In genomic region chr22:46079093-46079860, GRCh38 we compare ENCODE assay signal across 10 cellular contexts.
DNase-seq lines count a peak whose midpoint lies in the region; ATAC-seq and TF ChIP-seq lines count a peak whose summit lies in the region.
"Had no signal": no experiment of that assay in that cellular context is flagged by ENCODE, and none has a peak within 500 bp of the region (broad histone marks: within the 10 kb centered on the region; RNA-seq: fewer than 3 reads in every experiment).

No MANE protein-coding gene starts in this region.

- peaks cover 3% of the 10 kb centered on the region in 2 donors for H3K36me3 Mint-ChIP-seq in CD4-positive, alpha-beta memory T cell
- H3K36me3 Mint-ChIP-seq: activated naive CD4-positive, alpha-beta T cell treated with anti-CD3 and anti-CD28 coated beads, Interleukin-2, amount 50 U/mL, for 72 hours had no signal

- peaks cover 100% of the 10 kb centered on the region for H3K79me2 ChIP-seq in SK-N-SH (ENCODE audit: insufficient read depth)

- CTCF ChIA-PET in SK-N-SH (lab: Yijun Ruan, JAX) = interaction anchor here (0.8 to 10.7 kb wide), 10 partner anchors 9 to 84 kb away, joined by 3 to 73 read pairs (median 9); no protein-coding TSS in a partner anchor
- CTCF ChIA-PET in CD4-positive, alpha-beta memory T cell (lab: Charles Lee; ENCODE audit: partially characterized antibody) = no interaction called here

- TF ChIP-seq CTCF in C4-2B (conservative IDR thresholded peaks at IDR 0.05) (no peak), SK-N-SH (IDR thresholded peaks at IDR 0.05) (no peak), fibroblast of villous mesenchyme (IDR thresholded peaks at IDR 0.05; ENCODE audit: insufficient read depth, low read depth, low read length) (no peak), psoas muscle (IDR thresholded peaks at IDR 0.05) (no peak), GM20000 (IDR thresholded peaks at IDR 0.05; ENCODE audit: extremely low read depth, missing control alignments) (no peak)

- peaks cover 0 to 34% (median 22%) of the 10 kb centered on the region in 4 donors for H3K4me1 Mint-ChIP-seq in CD4-positive, alpha-beta memory T cell

- peak overlapping the region; percentile 100 for H3K27ac ChIP-seq in C4-2B
- H3K27ac ChIP-seq in SK-N-SH (ENCODE audit: low read depth in 2 of 2, low read length in 1 of 2) = peak overlapping the region; percentile 96 to 100
- H3K27ac ChIP-seq in psoas muscle = peak overlapping the region; percentile 98
- no peak overlapping the region for H3K27ac ChIP-seq in CD4-positive, alpha-beta memory T cell (ENCODE audit: low read depth, low read length)

- ATAC-seq in psoas muscle (peak in 1 of 4 donors; percentile 0), HG03025 (IDR thresholded peaks at IDR 0.05; ENCODE audit: low FRiP score, unreplicated experiment) (no peak)
- ATAC-seq: activated naive CD4-positive, alpha-beta T cell treated with anti-CD3 and anti-CD28 coated beads, Interleukin-2, amount 50 U/mL, for 72 hours had no signal

- no peak overlapping the region for H3K4me3 Mint-ChIP-seq in CD4-positive, alpha-beta memory T cell

- TF ChIP-seq RAD21 in SK-N-SH (IDR thresholded peaks at IDR 0.05; ENCODE audit: low read length) = no peak

- peak overlapping the region in 1 of 7 donors; percentile 41 for H3K27ac Mint-ChIP-seq in CD4-positive, alpha-beta memory T cell
- H3K27ac Mint-ChIP-seq: activated naive CD4-positive, alpha-beta T cell treated with anti-CD3 and anti-CD28 coated beads, Interleukin-2, amount 50 U/mL, for 72 hours; progenitor cell of endocrine pancreas had no signal

- H2AFZ ChIP-seq in SK-N-SH (ENCODE audit: low read depth) = no peak overlapping the region

- H3K4me1 ChIP-seq in SK-N-SH (ENCODE audit: control insufficient read depth in 1 of 2, insufficient read depth in 2 of 2, low read depth in 1 of 2, low read length in 1 of 2) (peaks cover 9 to 62% of the 10 kb centered on the region in 2 experiments; a peak in 3 of 4 replicates), psoas muscle (peaks cover 78% of the 10 kb centered on the region)
- H3K4me1 ChIP-seq in CD4-positive, alpha-beta memory T cell (ENCODE audit: insufficient read depth, low read length) = peaks cover 18% of the 10 kb centered on the region

- H3K27me3 ChIP-seq in SK-N-SH (ENCODE audit: insufficient read depth) (no peaks in the 10 kb centered on the region), psoas muscle (ENCODE audit: insufficient read depth in 3 of 3, low read length in 2 of 3) (no peaks in the 10 kb centered on the region)
- no peaks in the 10 kb centered on the region for H3K27me3 ChIP-seq in CD4-positive, alpha-beta memory T cell (ENCODE audit: insufficient read depth, low read length)

- peak overlapping the region; percentile 90 to 92 for H3K4me3 ChIP-seq in SK-N-SH (ENCODE audit: low read depth in 2 of 2, low read length in 1 of 2)
- peak overlapping the region; percentile 93 for H3K4me3 ChIP-seq in fibroblast of villous mesenchyme (ENCODE audit: low read depth, low read length)
- peak overlapping the region; percentile 95 for H3K4me3 ChIP-seq in psoas muscle
- H3K4me3 ChIP-seq in CD4-positive, alpha-beta memory T cell (ENCODE audit: low read length in 2 of 2) = no peak overlapping the region

- no peaks in the 10 kb centered on the region for H3K9me3 Mint-ChIP-seq in CD4-positive, alpha-beta memory T cell
- H3K9me3 Mint-ChIP-seq: activated naive CD4-positive, alpha-beta T cell treated with anti-CD3 and anti-CD28 coated beads, Interleukin-2, amount 50 U/mL, for 72 hours had no signal

- H3K27me3 Mint-ChIP-seq in CD4-positive, alpha-beta memory T cell = no peaks in the 10 kb centered on the region

- peak overlapping the region; percentile 99 for H3K4me2 ChIP-seq in SK-N-SH

- H3K9me3 ChIP-seq in SK-N-SH (no peaks in the 10 kb centered on the region), psoas muscle (no peaks in the 10 kb centered on the region)
- no peaks in the 10 kb centered on the region for H3K9me3 ChIP-seq in CD4-positive, alpha-beta memory T cell (ENCODE audit: control insufficient read depth in 1 of 2, low read length in 2 of 2)

- H3K9me2 ChIP-seq in SK-N-SH = no peaks in the 10 kb centered on the region

- POLR2A ChIA-PET in SK-N-SH (lab: Yijun Ruan, JAX) = interaction anchor here (0.7 to 7.6 kb wide), 13 partner anchors 7 to 84 kb away, joined by 3 to 83 read pairs (median 5); no protein-coding TSS in a partner anchor
- POLR2A ChIA-PET in CD4-positive, alpha-beta memory T cell (lab: Charles Lee; ENCODE audit: partially characterized antibody) = no interaction called here

- H3F3A ChIP-seq in SK-N-SH (replicated peaks; ENCODE audit: insufficient read depth) = peaks cover 54% of the 10 kb centered on the region

- DNase-seq in SK-N-SH = no peak
- DNase-seq in fibroblast of villous mesenchyme (ENCODE audit: low read depth) = no peak
- peak; percentile 22 to 55 for DNase-seq in psoas muscle
- DNase-seq in CD4-positive, alpha-beta memory T cell = no peak
- no peak for DNase-seq in GM20000 (ENCODE audit: low spot score)
- no peak for DNase-seq in HuH-7 (ENCODE audit: low spot score)

- H3K36me3 ChIP-seq in SK-N-SH (replicated peaks in 1 of 2; ENCODE audit: control insufficient read depth in 1 of 2, insufficient read depth in 2 of 2, low read length in 1 of 2) (peaks cover 65 to 77% of the 10 kb centered on the region in 2 experiments), psoas muscle (ENCODE audit: insufficient read depth in 1 of 2, low read depth in 1 of 2) (peaks cover 2 to 5% of the 10 kb centered on the region in 2 donors)
- no peaks in the 10 kb centered on the region for H3K36me3 ChIP-seq in CD4-positive, alpha-beta memory T cell (ENCODE audit: insufficient read depth, low read length)

- no peak for TF ChIP-seq EP300 in SK-N-SH (IDR thresholded peaks at IDR 0.05; ENCODE audit: borderline replicate concordance in 1 of 2, low read depth in 1 of 2, low read length in 1 of 2)

- intact Hi-C loops in psoas muscle (cut with DNase I) = no loop called here
- intact Hi-C loops in CD4-positive, alpha-beta memory T cell (cut with micrococcal nuclease) = no loop called here

- peak overlapping the region; percentile 100 for H3K9ac ChIP-seq in SK-N-SH

- peaks cover 93% of the 10 kb centered on the region for H4K20me1 ChIP-seq in SK-N-SH (ENCODE audit: insufficient read depth)

- WGBS in SK-N-SH (ENCODE audit: low lambda C conversion rate) = 2% methylated on average over 9 of the region's 21 CpGs
- 21 to 40% (median 26%) methylated on average over 21 of the region's 21 CpGs for WGBS in psoas muscle, 3 donors

TF ChIP-seq in SK-N-SH, 30 proteins besides CTCF, POLR2A, EP300 and RAD21:
- TF ChIP-seq JUND (IDR thresholded peaks at IDR 0.05) (no peak), FOXM1 (IDR thresholded peaks at IDR 0.05; ENCODE audit: low read depth) (no peak), NRF1 (IDR thresholded peaks at IDR 0.05; ENCODE audit: low read depth, low read length) (no peak), GATA2 (CRISPR knock-in tag; IDR thresholded peaks at IDR 0.05) (no peak), MXI1 (IDR thresholded peaks at IDR 0.05; ENCODE audit: low read depth, low read length) (no peak), RXRA (IDR thresholded peaks at IDR 0.05; ENCODE audit: borderline replicate concordance, low read depth) (no peak), POLR2AphosphoS5 (IDR thresholded peaks at IDR 0.05; ENCODE audit: low read depth, low read length) (peak; percentile 19; the same call in 1 of the 2 replicates)

Comparison
In these comparisons a context has a peak if more than half of its experiments do, and no peak if none do; other contexts are left out.
1. DNase-seq: peak in psoas muscle (2 of 2); none in SK-N-SH (single experiment), fibroblast of villous mesenchyme (single experiment), CD4-positive, alpha-beta memory T cell (0 of 5), GM20000 (single experiment) and HuH-7 (single experiment).
2. H3K4me3 ChIP-seq: peak in SK-N-SH (2 of 2), fibroblast of villous mesenchyme (single experiment) and psoas muscle (single experiment); none in CD4-positive, alpha-beta memory T cell (0 of 2).